In the genomic region with DNA sequence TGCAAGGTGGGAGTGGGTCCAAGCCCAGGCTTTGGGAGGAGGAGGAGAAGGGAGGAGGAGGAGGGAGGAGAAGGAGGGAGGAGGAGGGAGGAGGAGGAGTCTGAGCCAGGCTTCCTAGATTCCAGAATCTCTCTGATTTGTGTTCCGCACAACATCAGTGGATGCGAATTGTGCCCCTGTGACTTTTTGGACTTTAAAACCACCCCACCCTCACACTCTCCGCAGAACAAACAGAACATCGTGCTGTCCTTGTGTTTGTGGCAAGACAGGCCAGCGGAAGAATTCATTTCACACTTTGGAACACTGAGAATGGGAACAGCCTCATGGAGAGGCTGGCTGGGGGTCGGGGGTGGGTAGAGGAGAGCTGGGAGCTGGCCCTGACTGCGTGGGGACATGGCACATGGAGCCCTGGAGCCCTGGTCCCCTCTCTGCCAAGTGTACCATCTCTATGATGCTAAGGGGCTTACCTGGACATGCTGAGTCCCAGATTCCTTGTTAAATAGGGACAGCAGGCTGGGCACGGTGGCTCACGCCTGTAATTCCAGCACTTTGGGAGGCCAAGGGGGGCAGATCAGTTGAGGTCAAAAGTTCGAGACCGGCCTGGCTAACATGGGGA, we compare ENCODE assay signal across 16 cellular contexts. TPM values are rescaled to one million over a fixed set of nuclear protein-coding genes. Genes with fewer than 3 reads are reported as not detected.
"Had no signal": no experiment of that assay in that cellular context is flagged by ENCODE, and none has a peak within 500 bp of the region (broad histone marks: within the 10 kb centered on the region; RNA-seq: fewer than 3 reads in every experiment).

No MANE protein-coding gene starts in this region.

- H3K27ac Mint-ChIP-seq: activated naive CD4-positive, alpha-beta T cell treated with anti-CD3 and anti-CD28 coated beads, Interleukin-2, amount 50 U/mL, for 72 hours; T-helper 2 cell treated with Interferon-gamma antibody and Interleukin-4, amounts not matched to agents 5 μg/mL and 100 μg/mL, for 36 hours had no signal

- H3K27me3 ChIP-seq: tibial nerve had no signal

- H3K4me1 ChIP-seq: lower lobe of right lung, tibial nerve had no signal

- H3K4me3 Mint-ChIP-seq: naive B cell; T-helper 2 cell treated with Interferon-gamma antibody and Interleukin-4, amounts not matched to agents 5 μg/mL and 100 μg/mL, for 36 hours had no signal

- DNase-seq: activated CD4-positive, alpha-beta T cell treated with anti-CD3 and anti-CD28 coated beads, Interleukin-2, amount 50 U/mL, for 1 hour; activated gamma-delta T cell; activated T-cell treated with anti-CD3 and anti-CD28 coated beads, Interleukin-2, amount 50 U/mL, for 1 hour; amniotic stem cell; lower lobe of right lung; naive B cell; retina; stimulated activated CD4-positive, alpha-beta T cell treated with anti-CD3 and anti-CD28 coated beads, Interleukin-4, amount 100 ng/mL, for 24 hours; stimulated activated naive CD4-positive, alpha-beta T cell treated with Interleukin-2 at 50 U/mL for 16 hours; substantia nigra; SW 1271 had no signal

- H3K4me1 Mint-ChIP-seq: naive B cell had no signal

- H3K27ac ChIP-seq: lower lobe of right lung, skin epidermis, tibial nerve had no signal

- H3K4me3 ChIP-seq: lower lobe of right lung, skin epidermis, tibial nerve had no signal

- H3K36me3 ChIP-seq: lower lobe of right lung, tibial nerve had no signal

RNA-seq across cellular contexts. Expression of a gene that starts 16.4 kb away (rescaled TPM):
- total RNA-seq: activated CD8-positive, alpha-beta memory T cell treated with anti-CD3 and anti-CD28 coated beads for 36 hours; activated naive CD4-positive, alpha-beta T cell treated with anti-CD3 and anti-CD28 coated beads, Interleukin-2, amount 50 U/mL, for 72 hours had no signal
